1 cellular context compared by ENCODE assay signal in genomic region chr2:218710687-218711549, GRCh38.
TF ChIP-seq lines count a peak whose summit lies in the region.

A gene with protein sequence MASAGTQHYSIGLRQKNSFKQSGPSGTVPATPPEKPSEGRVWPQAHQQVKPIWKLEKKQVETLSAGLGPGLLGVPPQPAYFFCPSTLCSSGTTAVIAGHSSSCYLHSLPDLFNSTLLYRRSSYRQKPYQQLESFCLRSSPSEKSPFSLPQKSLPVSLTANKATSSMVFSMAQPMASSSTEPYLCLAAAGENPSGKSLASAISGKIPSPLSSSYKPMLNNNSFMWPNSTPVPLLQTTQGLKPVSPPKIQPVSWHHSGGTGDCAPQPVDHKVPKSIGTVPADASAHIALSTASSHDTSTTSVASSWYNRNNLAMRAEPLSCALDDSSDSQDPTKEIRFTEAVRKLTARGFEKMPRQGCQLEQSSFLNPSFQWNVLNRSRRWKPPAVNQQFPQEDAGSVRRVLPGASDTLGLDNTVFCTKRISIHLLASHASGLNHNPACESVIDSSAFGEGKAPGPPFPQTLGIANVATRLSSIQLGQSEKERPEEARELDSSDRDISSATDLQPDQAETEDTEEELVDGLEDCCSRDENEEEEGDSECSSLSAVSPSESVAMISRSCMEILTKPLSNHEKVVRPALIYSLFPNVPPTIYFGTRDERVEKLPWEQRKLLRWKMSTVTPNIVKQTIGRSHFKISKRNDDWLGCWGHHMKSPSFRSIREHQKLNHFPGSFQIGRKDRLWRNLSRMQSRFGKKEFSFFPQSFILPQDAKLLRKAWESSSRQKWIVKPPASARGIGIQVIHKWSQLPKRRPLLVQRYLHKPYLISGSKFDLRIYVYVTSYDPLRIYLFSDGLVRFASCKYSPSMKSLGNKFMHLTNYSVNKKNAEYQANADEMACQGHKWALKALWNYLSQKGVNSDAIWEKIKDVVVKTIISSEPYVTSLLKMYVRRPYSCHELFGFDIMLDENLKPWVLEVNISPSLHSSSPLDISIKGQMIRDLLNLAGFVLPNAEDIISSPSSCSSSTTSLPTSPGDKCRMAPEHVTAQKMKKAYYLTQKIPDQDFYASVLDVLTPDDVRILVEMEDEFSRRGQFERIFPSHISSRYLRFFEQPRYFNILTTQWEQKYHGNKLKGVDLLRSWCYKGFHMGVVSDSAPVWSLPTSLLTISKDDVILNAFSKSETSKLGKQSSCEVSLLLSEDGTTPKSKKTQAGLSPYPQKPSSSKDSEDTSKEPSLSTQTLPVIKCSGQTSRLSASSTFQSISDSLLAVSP (plus strand): TSS chr2:218710835. CDS start chr2:218737677, 26,842 bp downstream.

TF ChIP-seq in HepG2, 621 proteins besides CTCF, POLR2A, EP300 and RAD21 (continued from another document and continues in another):
- TF ChIP-seq BRF2 (CRISPR knock-in tag; IDR thresholded peaks at IDR 0.05) (no peak), JUND (CRISPR knock-in tag; IDR thresholded peaks at IDR 0.05) (no peak), NR3C1 (CRISPR knock-in tag; IDR thresholded peaks at IDR 0.05) (no peak), ZNF142 (CRISPR knock-in tag; IDR thresholded peaks at IDR 0.05) (peak; percentile 94), ZNF800 (CRISPR knock-in tag; IDR thresholded peaks at IDR 0.05) (peak; percentile 95), ZNF775 (CRISPR knock-in tag; IDR thresholded peaks at IDR 0.05; ENCODE audit: borderline replicate concordance) (no peak), FOXM1 (CRISPR knock-in tag; IDR thresholded peaks at IDR 0.05) (no peak), TCF7 (IDR thresholded peaks at IDR 0.05; ENCODE audit: low read depth) (no peak), FIP1L1 (IDR thresholded peaks at IDR 0.05; ENCODE audit: borderline replicate concordance, insufficient read depth, low read depth, low read length) (peak; percentile 76; the same call in 1 of the 2 replicates), MAX (IDR thresholded peaks at IDR 0.05) (peak; percentile 90), ZIK1 (CRISPR knock-in tag; IDR thresholded peaks at IDR 0.05; ENCODE audit: borderline replicate concordance, low read depth) (peak; percentile 96), PPARG (CRISPR knock-in tag; conservative IDR thresholded peaks at IDR 0.05) (peak; percentile 30; the same call in 1 of the 2 replicates), ZNF781 (CRISPR knock-in tag; IDR thresholded peaks at IDR 0.05; ENCODE audit: borderline replicate concordance, not compliant biosample characterization) (peak; percentile 47), TBL1XR1 (IDR thresholded peaks at IDR 0.05; ENCODE audit: borderline replicate concordance, low read length, partially characterized antibody) (peak; percentile 14), BRD4 (CRISPR knock-in tag; IDR thresholded peaks at IDR 0.05) (0 out of 2 replicates have a peak, but pooled peaks have one; percentile 79), MAF1 (CRISPR knock-in tag; IDR thresholded peaks at IDR 0.05; ENCODE audit: borderline replicate concordance) (peak; percentile 71; the same call in 1 of the 2 replicates), ATF6 (CRISPR knock-in tag; conservative IDR thresholded peaks at IDR 0.05) (no peak), MTF2 (CRISPR knock-in tag; IDR thresholded peaks at IDR 0.05; ENCODE audit: borderline replicate concordance) (peak; percentile 93), MIXL1 (CRISPR knock-in tag; IDR thresholded peaks at IDR 0.05) (no peak), ZNF703 (CRISPR knock-in tag; IDR thresholded peaks at IDR 0.05; ENCODE audit: borderline replicate concordance) (peak; percentile 66; the same call in 1 of the 2 replicates), ZNF282 (IDR thresholded peaks at IDR 0.05; ENCODE audit: partially characterized antibody) (no peak), ZNF205 (CRISPR knock-in tag; IDR thresholded peaks at IDR 0.05) (peak; percentile 93), YY1 (IDR thresholded peaks at IDR 0.05; ENCODE audit: insufficient read depth, insufficient replicate concordance, low read depth, low read length) (peak; percentile 76), HOXA5 (CRISPR knock-in tag; IDR thresholded peaks at IDR 0.05) (peak; percentile 91), CREM (IDR thresholded peaks at IDR 0.05) (peak; percentile 73), CREM (CRISPR knock-in tag; IDR thresholded peaks at IDR 0.05) (no peak)
- TF ChIP-seq, protein P1, sequence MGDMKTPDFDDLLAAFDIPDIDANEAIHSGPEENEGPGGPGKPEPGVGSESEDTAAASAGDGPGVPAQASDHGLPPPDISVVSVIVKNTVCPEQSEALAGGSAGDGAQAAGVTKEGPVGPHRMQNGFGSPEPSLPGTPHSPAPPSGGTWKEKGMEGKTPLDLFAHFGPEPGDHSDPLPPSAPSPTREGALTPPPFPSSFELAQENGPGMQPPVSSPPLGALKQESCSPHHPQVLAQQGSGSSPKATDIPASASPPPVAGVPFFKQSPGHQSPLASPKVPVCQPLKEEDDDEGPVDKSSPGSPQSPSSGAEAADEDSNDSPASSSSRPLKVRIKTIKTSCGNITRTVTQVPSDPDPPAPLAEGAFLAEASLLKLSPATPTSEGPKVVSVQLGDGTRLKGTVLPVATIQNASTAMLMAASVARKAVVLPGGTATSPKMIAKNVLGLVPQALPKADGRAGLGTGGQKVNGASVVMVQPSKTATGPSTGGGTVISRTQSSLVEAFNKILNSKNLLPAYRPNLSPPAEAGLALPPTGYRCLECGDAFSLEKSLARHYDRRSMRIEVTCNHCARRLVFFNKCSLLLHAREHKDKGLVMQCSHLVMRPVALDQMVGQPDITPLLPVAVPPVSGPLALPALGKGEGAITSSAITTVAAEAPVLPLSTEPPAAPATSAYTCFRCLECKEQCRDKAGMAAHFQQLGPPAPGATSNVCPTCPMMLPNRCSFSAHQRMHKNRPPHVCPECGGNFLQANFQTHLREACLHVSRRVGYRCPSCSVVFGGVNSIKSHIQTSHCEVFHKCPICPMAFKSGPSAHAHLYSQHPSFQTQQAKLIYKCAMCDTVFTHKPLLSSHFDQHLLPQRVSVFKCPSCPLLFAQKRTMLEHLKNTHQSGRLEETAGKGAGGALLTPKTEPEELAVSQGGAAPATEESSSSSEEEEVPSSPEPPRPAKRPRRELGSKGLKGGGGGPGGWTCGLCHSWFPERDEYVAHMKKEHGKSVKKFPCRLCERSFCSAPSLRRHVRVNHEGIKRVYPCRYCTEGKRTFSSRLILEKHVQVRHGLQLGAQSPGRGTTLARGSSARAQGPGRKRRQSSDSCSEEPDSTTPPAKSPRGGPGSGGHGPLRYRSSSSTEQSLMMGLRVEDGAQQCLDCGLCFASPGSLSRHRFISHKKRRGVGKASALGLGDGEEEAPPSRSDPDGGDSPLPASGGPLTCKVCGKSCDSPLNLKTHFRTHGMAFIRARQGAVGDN (CRISPR knock-in tag; IDR thresholded peaks at IDR 0.05), result peak; percentile 96
- TF ChIP-seq, protein P2, sequence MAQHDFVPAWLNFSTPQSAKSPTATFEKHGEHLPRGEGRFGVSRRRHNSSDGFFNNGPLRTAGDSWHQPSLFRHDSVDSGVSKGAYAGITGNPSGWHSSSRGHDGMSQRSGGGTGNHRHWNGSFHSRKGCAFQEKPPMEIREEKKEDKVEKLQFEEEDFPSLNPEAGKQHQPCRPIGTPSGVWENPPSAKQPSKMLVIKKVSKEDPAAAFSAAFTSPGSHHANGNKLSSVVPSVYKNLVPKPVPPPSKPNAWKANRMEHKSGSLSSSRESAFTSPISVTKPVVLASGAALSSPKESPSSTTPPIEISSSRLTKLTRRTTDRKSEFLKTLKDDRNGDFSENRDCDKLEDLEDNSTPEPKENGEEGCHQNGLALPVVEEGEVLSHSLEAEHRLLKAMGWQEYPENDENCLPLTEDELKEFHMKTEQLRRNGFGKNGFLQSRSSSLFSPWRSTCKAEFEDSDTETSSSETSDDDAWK (CRISPR knock-in tag; IDR thresholded peaks at IDR 0.05), result no peak
